ENCODE assay signal across 8 cellular contexts in the genomic region with DNA sequence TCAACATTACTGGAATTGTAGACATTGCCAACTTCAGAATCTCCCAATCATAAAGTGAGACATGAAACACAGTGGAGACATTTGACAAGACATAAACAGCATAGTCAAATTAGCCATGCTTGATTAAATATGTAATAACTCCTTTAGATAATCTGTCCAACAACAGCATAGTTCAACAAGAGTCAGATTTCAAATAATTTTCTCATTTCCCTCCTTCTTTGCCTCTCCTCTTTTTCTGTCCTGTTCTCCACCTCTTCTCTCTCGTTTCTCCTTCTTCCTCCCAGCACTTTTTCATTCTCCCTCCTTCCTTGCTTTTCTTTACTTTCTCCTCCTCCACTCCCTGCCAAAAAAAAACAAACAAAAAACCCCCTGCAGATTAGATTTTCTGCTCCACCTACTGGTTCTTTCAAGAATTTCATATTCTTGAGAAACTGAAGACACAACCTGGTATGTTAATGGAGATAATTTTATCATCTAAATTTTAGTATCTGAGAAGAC. TPM values are rescaled to one million over a fixed set of nuclear protein-coding genes. Genes with fewer than 3 reads are reported as not detected.
DNase-seq lines count a peak whose midpoint lies in the region; ATAC-seq and TF ChIP-seq lines count a peak whose summit lies in the region.

No MANE protein-coding gene starts in this region.

- H3K36me3 ChIP-seq in IMR-90 (ENCODE audit: control insufficient read depth, insufficient read depth, low read length) = peaks cover 2% of the 10 kb centered on the region; the same call in 1 of the 2 replicates
- peaks cover 0 to 13% of the 10 kb centered on the region in 2 donors for H3K36me3 ChIP-seq in adrenal gland (replicated peaks in 1 of 2)

- peak; percentile 37 for TF ChIP-seq RAD21 in IMR-90 (IDR thresholded peaks at IDR 0.05; ENCODE audit: low read length)

- no peak overlapping the region; the same call in 1 of the 2 replicates for H3K4me2 ChIP-seq in IMR-90 (ENCODE audit: low read depth, low read length)

- no CpG with 5 or more reads among the region's 1 CpG for WGBS in IMR-90 (ENCODE audit: extremely low coverage in 2 of 2, insufficient read length in 1 of 2), 2 experiments
- 8 to 16% (median 14%) methylated on average over 1 of the region's 1 CpG for WGBS in adrenal gland, 4 donors

- DNase-seq in NCI-H2196 (lab: John Stamatoyannopoulos, UW; ENCODE audit: unreplicated experiment) (peak; percentile 5), NCI-H2196 treated with DMSO at 0.1 percent for 48 hours (lab: John Stamatoyannopoulos, UW; ENCODE audit: unreplicated experiment) (no peak), IMR-90 (peak; percentile 33), adrenal gland (no peak), GF-D8 (lab: John Stamatoyannopoulos, UW) (no peak)

- H3K4ac ChIP-seq in IMR-90 (ENCODE audit: low read depth, low read length) = no peak overlapping the region

- H3K9me3 ChIP-seq in IMR-90 (ENCODE audit: control insufficient read depth, insufficient read depth, low read length) = no peaks in the 10 kb centered on the region
- no peaks in the 10 kb centered on the region for H3K9me3 ChIP-seq in adrenal gland (replicated peaks in 1 of 3)

- no peaks in the 10 kb centered on the region for H4K20me1 ChIP-seq in IMR-90 (ENCODE audit: insufficient read depth, low read length)

- no peaks in the 10 kb centered on the region for H3K79me1 ChIP-seq in IMR-90 (ENCODE audit: low read depth in 1 of 2, low read length in 2 of 2)

- H3K4me3 ChIP-seq in IMR-90 (ENCODE audit: insufficient read depth, low read depth, low read length) = no peak overlapping the region
- H3K4me3 ChIP-seq in adrenal gland = no peak overlapping the region

- peak; percentile 54 for ATAC-seq in GM21360 (IDR thresholded peaks at IDR 0.05; ENCODE audit: unreplicated experiment)
- peak; percentile 46 for ATAC-seq in IMR-90 (ENCODE audit: low read depth)
- no peak for ATAC-seq in GM21737 (IDR thresholded peaks at IDR 0.05; ENCODE audit: unreplicated experiment)

- H3K27me3 ChIP-seq in IMR-90 (ENCODE audit: control insufficient read depth, insufficient read depth, low read length) (no peaks in the 10 kb centered on the region), adrenal gland (no peaks in the 10 kb centered on the region)

- no peak overlapping the region for H2AFZ ChIP-seq in IMR-90 (replicated peaks; ENCODE audit: low read length, poor library complexity)

- H2BK15ac ChIP-seq in IMR-90 (ENCODE audit: low read depth, low read length) = no peak overlapping the region

- no peaks in the 10 kb centered on the region for H3K27me3 Mint-ChIP-seq in nephron (ENCODE audit: low read depth)

- no peak overlapping the region for H2BK5ac ChIP-seq in IMR-90 (ENCODE audit: low read depth, low read length, poor library complexity, severe bottlenecking)

- no peak overlapping the region for H4K5ac ChIP-seq in IMR-90 (ENCODE audit: low read depth, low read length)

- POLR2A ChIA-PET in IMR-90 (lab: Charles Lee; ENCODE audit: unreplicated experiment) = no interaction called here

- no peak overlapping the region for H2BK120ac ChIP-seq in IMR-90 (ENCODE audit: low read depth, low read length)

- no peak overlapping the region for H3K23ac ChIP-seq in IMR-90 (ENCODE audit: low read depth, low read length)

- no peak overlapping the region for H4K91ac ChIP-seq in IMR-90 (ENCODE audit: insufficient read depth, low read depth, low read length)

- H3K4me3 Mint-ChIP-seq in nephron = no peak overlapping the region

- H3K27ac ChIP-seq in IMR-90 (ENCODE audit: insufficient read depth, low read length) = no peak overlapping the region
- H3K27ac ChIP-seq in adrenal gland = no peak overlapping the region

- H2AK9ac ChIP-seq in IMR-90 (replicated peaks; ENCODE audit: low read depth, low read length, poor library complexity) = no peak overlapping the region

- H3K4me1 ChIP-seq in IMR-90 (ENCODE audit: control insufficient read depth, insufficient read depth, low read length) = peaks cover 2% of the 10 kb centered on the region; the same call in 1 of the 2 replicates
- H3K4me1 ChIP-seq in adrenal gland (replicated peaks in 1 of 2) = no peaks in the 10 kb centered on the region

- H3K9ac ChIP-seq in IMR-90 (ENCODE audit: low read depth, low read length) = no peak overlapping the region; the same call in 1 of the 2 replicates

- in situ Hi-C loops in IMR-90 (cut with MboI; ENCODE audit: low sequenced_read_pairs) = loop anchor here (10.0 to 25.0 kb wide), 2 partner anchors 236 to 538 kb away; partner anchors contain the start of gene GABRR3

- H3K14ac ChIP-seq in IMR-90 (replicated peaks; ENCODE audit: low read depth, low read length) = no peak overlapping the region

- peaks cover 4% of the 10 kb centered on the region for H3K4me1 Mint-ChIP-seq in nephron

- intact Hi-C loops in IMR-90 (cut with micrococcal nuclease) = loop anchor here (1.0 to 5.0 kb wide), 2 partner anchors 239 to 536 kb away; partner anchors contain the start of gene GABRR3
- intact Hi-C loops in adrenal gland (cut with DNase I) = no loop called here

- H4K8ac ChIP-seq in IMR-90 (ENCODE audit: low read depth in 2 of 2, low read length in 2 of 2) = no peak overlapping the region

- dilution Hi-C loops in IMR-90 (cut with HindIII; ENCODE audit: low sequenced_read_pairs, unreplicated experiment) = no loop called here

- H3K18ac ChIP-seq in IMR-90 (ENCODE audit: low read depth, low read length) = no peak overlapping the region

- no TSS peak for BruUV-seq in IMR-90 (replicated peaks; lab: Mats Ljungman, UMichigan)

- peak overlapping the region in 1 of 3 experiments; percentile 10 for H3K27ac Mint-ChIP-seq in nephron

- TF ChIP-seq POLR2A in IMR-90 (IDR thresholded peaks at IDR 0.05; ENCODE audit: low read depth, low read length) (no peak), adrenal gland (IDR thresholded peaks at IDR 0.05) (no peak)

- no peak overlapping the region for H2BK20ac ChIP-seq in IMR-90 (ENCODE audit: low read depth, low read length)

- H2AK5ac ChIP-seq in IMR-90 (ENCODE audit: low read depth, low read length) = no peak overlapping the region

- H3K9me3 Mint-ChIP-seq in nephron = no peaks in the 10 kb centered on the region

- peaks cover 15% of the 10 kb centered on the region for H3K36me3 Mint-ChIP-seq in nephron (ENCODE audit: low read depth)

- H3K9me1 ChIP-seq in IMR-90 (ENCODE audit: insufficient read depth, low read length) = no peaks in the 10 kb centered on the region

- CTCF ChIA-PET in IMR-90 (lab: Yijun Ruan, JAX) = no interaction called here

- TF ChIP-seq CTCF in IMR-90 (conservative IDR thresholded peaks at IDR 0.05; ENCODE audit: low read depth, low read length) (peak; percentile 51), adrenal gland (IDR thresholded peaks at IDR 0.05) (peak in 5 of 6 experiments; percentile 12 to 45 (median 41)), nephron (IDR thresholded peaks at IDR 0.05; ENCODE audit: unreplicated experiment in 3 of 3) (peak; percentile 34 to 59 (median 40))

- H3K56ac ChIP-seq in IMR-90 (ENCODE audit: extremely low read depth, insufficient read depth, low read length) = no peak overlapping the region

TF ChIP-seq in IMR-90, 13 proteins besides CTCF, POLR2A, EP300 and RAD21:
- TF ChIP-seq SMC3 (IDR thresholded peaks at IDR 0.05; ENCODE audit: low read depth, low read length) (peak; percentile 23; the same call in 1 of the 2 replicates), CHD1 (IDR thresholded peaks at IDR 0.05; ENCODE audit: low read depth, low read length) (no peak)

RNA-seq across cellular contexts. Expression of gene CPOX, which starts 20.1 kb away (rescaled TPM):
- total RNA-seq in IMR-90 (2012; rRNA removed) (14.5 and 20.3 TPM in 2 replicates), adrenal gland (10 to 100 TPM; 11.0 to 59.8 (median 23.4) TPM)
- polyA plus RNA-seq in IMR-90 (2012; rRNA removed) (17.9 and 19.4 TPM in 2 replicates), adrenal gland (10 to 100 TPM in 2 of 3 donors, 1 to 10 TPM in 1; 9.0 to 15.6 (median 14.3) TPM)
- 14.1 and 20.7 TPM in 2 replicates for polyA plus RNA-seq in IMR-90 (2012; cell fraction: cytosol; rRNA removed)
- 27.3 and 29.1 TPM in 2 replicates for polyA plus RNA-seq in IMR-90 (2012; cell fraction: nucleus; rRNA removed; ENCODE audit: low replicate concordance)

RNA-seq across cellular contexts. Expression of gene GPR15, which starts 41.5 kb away (rescaled TPM):
- total RNA-seq in IMR-90 (2012; rRNA removed) (not detected in 2 replicates), adrenal gland (under 1 TPM in 2 of 8 donors, not detected in 6; 0.14 to 0.39 TPM)
- polyA plus RNA-seq in IMR-90 (2012; rRNA removed) (not detected in 2 replicates), adrenal gland (not detected)
- not detected in 2 replicates for polyA plus RNA-seq in IMR-90 (2012; cell fraction: cytosol; rRNA removed)
- polyA plus RNA-seq in IMR-90 (2012; cell fraction: nucleus; rRNA removed; ENCODE audit: low replicate concordance) = not detected in 2 replicates

RNA-seq across cellular contexts. Expression of gene CLDND1, which starts 50.6 kb away (rescaled TPM):
- 78.3 and 125 TPM in 2 replicates for total RNA-seq in IMR-90 (2012; rRNA removed)
- 67.4 and 75.8 TPM in 2 replicates for polyA plus RNA-seq in IMR-90 (2012; rRNA removed)
- polyA plus RNA-seq in IMR-90 (2012; cell fraction: cytosol; rRNA removed) = 23.0 and 34.0 TPM in 2 replicates
- polyA plus RNA-seq in IMR-90 (2012; cell fraction: nucleus; rRNA removed; ENCODE audit: low replicate concordance) = 10.1 and 120 TPM in 2 replicates
- total RNA-seq in adrenal gland = 100 to 1,000 TPM in 1 of 8 donors, 10 to 100 TPM in 7; 45.3 to 112 (median 64.2) TPM
- 10 to 100 TPM; 52.7 to 88.5 (median 61.8) TPM for polyA plus RNA-seq in adrenal gland

Comparison
In these comparisons a context has a peak if more than half of its experiments do, and no peak if none do; other contexts are left out.
1. DNase-seq: peak in NCI-H2196 (single experiment) and IMR-90 (single experiment); none in NCI-H2196 treated with DMSO at 0.1 percent for 48 hours (single experiment), adrenal gland (0 of 7) and GF-D8 (single experiment).
2. Peak in every context shown above with its lines, with median percentiles within 50 percentile points of each other: CTCF ChIP-seq.